9 cellular contexts compared by ENCODE assay signal in the genomic region with DNA sequence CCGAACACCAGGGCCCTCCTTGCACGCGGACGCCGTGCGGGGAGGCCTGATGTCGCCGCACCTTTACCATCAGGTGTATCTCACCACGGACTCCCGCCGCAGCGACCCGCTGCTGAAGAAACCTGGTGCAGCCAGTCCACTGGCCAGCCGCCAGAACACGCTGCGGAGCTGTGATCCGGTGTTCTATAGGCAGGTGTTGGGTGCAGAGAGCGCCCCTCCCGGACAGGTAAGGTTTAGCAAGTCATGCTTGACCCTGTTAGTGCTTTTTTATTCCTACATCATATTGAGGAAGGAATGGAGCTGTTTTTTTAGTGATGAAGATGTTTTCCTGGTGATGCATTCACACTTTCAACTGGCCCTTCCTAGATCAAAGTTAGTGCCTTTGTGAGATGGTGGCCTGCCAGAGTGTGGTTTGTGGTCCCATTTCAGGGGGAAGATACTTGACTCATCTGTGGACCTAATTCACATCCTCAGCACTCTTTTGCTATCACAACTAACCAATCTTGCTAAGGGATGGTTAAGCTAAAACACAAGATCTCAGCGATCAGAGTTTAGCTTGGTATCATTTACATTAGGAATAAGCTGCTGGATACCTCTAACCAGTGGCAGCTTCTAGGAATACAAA. TPM values are rescaled to one million over a fixed set of nuclear protein-coding genes. Genes with fewer than 3 reads are reported as not detected.
DNase-seq lines count a peak whose midpoint lies in the region; ATAC-seq and TF ChIP-seq lines count a peak whose summit lies in the region.
"Had no signal": no experiment of that assay in that cellular context is flagged by ENCODE, and none has a peak within 500 bp of the region (broad histone marks: within the 10 kb centered on the region; RNA-seq: fewer than 3 reads in every experiment).

No MANE protein-coding gene starts in this region.

- H3K4me1 Mint-ChIP-seq in HFFc6 (ENCODE audit: low read depth): peaks cover 70% of the 10 kb centered on the region

- peak overlapping the region; percentile 91 for H3K27ac Mint-ChIP-seq in HFFc6

- DNase-seq in HFFc6 (peak; percentile 50), adipocyte (ENCODE audit: low read depth) (peak; percentile 16), islet precursor cell (peak; percentile 63), substantia nigra (lab: John Stamatoyannopoulos, UW) (peak in 3 of 49 donors; percentile 25 to 91 (median 70)), GM19240 (ENCODE audit: insufficient read length, low spot score) (no peak)
- no peak for DNase-seq in activated T-cell treated with anti-CD3 and anti-CD28 coated beads, Interleukin-2, amount 50 U/mL, for 48 hours
- DNase-seq: SIG-M5 had no signal

- TF ChIP-seq CTCF in HFFc6 (IDR thresholded peaks at IDR 0.05): peak; percentile 64

- no peaks in the 10 kb centered on the region for H3K9me3 Mint-ChIP-seq in HFFc6

- H3K27ac ChIP-seq in substantia nigra (ENCODE audit: low read depth, low read length, poor library complexity, severe bottlenecking): peak overlapping the region; percentile 12

- peak overlapping the region; percentile 97 for H3K4me3 ChIP-seq in adipocyte (ENCODE audit: low read length)

- peaks cover 25% of the 10 kb centered on the region; the same call in 1 of the 2 replicates for H3K36me3 Mint-ChIP-seq in HFFc6 (ENCODE audit: low read depth)

- H3K36me3 ChIP-seq in adipocyte (ENCODE audit: control insufficient read depth, insufficient read depth, low read length, severe bottlenecking): no peaks in the 10 kb centered on the region

- ATAC-seq in GM18520 (IDR thresholded peaks at IDR 0.05; ENCODE audit: unreplicated experiment): no peak
- ATAC-seq in GM21723 (IDR thresholded peaks at IDR 0.05; ENCODE audit: unreplicated experiment): no peak

- H3K4me3 Mint-ChIP-seq in HFFc6: peak overlapping the region; percentile 96

- H3K9me3 ChIP-seq in adipocyte (ENCODE audit: control insufficient read depth, low read length): no peaks in the 10 kb centered on the region

- peaks cover 4% of the 10 kb centered on the region for H3K27me3 Mint-ChIP-seq in HFFc6 (ENCODE audit: insufficient read depth)

- no peaks in the 10 kb centered on the region for H3K27me3 ChIP-seq in adipocyte (replicated peaks; ENCODE audit: control insufficient read depth, insufficient read depth, low read length)

- H3K9ac ChIP-seq in adipocyte (ENCODE audit: low read length): peak overlapping the region; percentile 39

- peaks cover 25% of the 10 kb centered on the region for H3K4me1 ChIP-seq in adipocyte (ENCODE audit: control insufficient read depth, insufficient read depth, low read length)

RNA-seq across cellular contexts. Expression of a gene that starts 2.7 kb away (rescaled TPM):
- 100 to 1,000 TPM; 126 to 150 (median 132) TPM for total RNA-seq in HFFc6 (2021; fragmentation: NEBNext Ultra II Directional; extraction: Animal tissue kit (Norgen Biotek cat#: 25700))

RNA-seq across cellular contexts. Expression of a gene that starts 6.4 kb away (rescaled TPM):
- total RNA-seq in HFFc6 (2021; fragmentation: NEBNext Ultra II Directional; extraction: Animal tissue kit (Norgen Biotek cat#: 25700)): 1 to 10 TPM in 1 of 6 experiments, under 1 TPM in 5; 0.34 to 1.4 (median 0.62) TPM

RNA-seq across cellular contexts. Expression of a gene that starts 10.4 kb away (rescaled TPM):
- 1 to 10 TPM; 2.3 to 5.7 (median 2.7) TPM for total RNA-seq in HFFc6 (2021; fragmentation: NEBNext Ultra II Directional; extraction: Animal tissue kit (Norgen Biotek cat#: 25700))

RNA-seq across cellular contexts. Expression of a gene that starts 48.1 kb away (rescaled TPM):
- 10 to 100 TPM in 4 of 6 experiments, 1 to 10 TPM in 2; 8.8 to 21.0 (median 18.9) TPM for total RNA-seq in HFFc6 (2021; fragmentation: NEBNext Ultra II Directional; extraction: Animal tissue kit (Norgen Biotek cat#: 25700))

RNA-seq across cellular contexts. Expression of a gene that starts 57.6 kb away (rescaled TPM):
- total RNA-seq in HFFc6 (2021; fragmentation: NEBNext Ultra II Directional; extraction: Animal tissue kit (Norgen Biotek cat#: 25700)): 10 to 100 TPM in 3 of 6 experiments, 1 to 10 TPM in 3; 2.3 to 11.4 (median 9.8) TPM

Comparison
In these comparisons a context has a peak if more than half of its experiments do, and no peak if none do; other contexts are left out.
1. DNase-seq: peak in HFFc6 (single experiment), adipocyte (single experiment) and islet precursor cell (single experiment); none in GM19240 (single experiment) and activated T-cell treated with anti-CD3 and anti-CD28 coated beads, Interleukin-2, amount 50 U/mL, for 48 hours (0 of 2).